8 cellular contexts compared by ENCODE assay signal in the genomic region with DNA sequence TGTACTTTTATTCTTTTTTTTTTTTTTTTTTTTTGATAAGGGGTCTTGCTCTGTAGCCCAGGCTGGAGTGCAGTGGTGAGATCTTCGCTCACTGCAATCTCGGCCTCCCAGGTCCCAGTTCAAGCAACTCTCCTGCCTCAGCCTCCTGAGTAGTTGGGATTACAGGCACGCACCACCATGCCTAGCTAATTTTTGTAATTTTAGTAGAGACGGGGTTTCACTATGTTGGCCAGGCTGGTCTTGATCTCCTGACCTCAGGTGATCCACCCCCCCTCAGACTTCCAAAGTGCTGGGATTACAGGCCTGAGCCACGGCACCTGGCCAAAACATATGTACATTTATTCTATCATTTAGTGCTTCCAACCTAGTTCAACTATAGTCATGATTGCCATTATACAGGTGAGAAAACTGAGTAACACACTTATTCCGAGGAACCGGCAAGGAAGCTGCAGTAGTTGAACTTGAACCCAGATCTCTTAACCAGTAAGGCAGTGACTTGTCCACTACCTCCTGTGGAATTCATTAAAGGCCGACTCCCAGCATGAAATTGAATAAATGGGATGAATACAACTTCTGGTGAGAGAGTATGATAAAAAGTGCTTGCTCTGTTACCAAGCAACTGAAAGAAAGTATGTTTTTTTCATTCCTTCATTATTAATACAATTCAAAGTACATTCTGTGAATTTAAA. TPM values are rescaled to one million over a fixed set of nuclear protein-coding genes. Genes with fewer than 3 reads are reported as not detected.
DNase-seq lines count a peak whose midpoint lies in the region; ATAC-seq, FAIRE-seq and TF ChIP-seq lines count a peak whose summit lies in the region.

No MANE protein-coding gene starts in this region.

- H3K36me3 ChIP-seq in adrenal gland (replicated peaks in 1 of 2) (no peaks in the 10 kb centered on the region), HepG2 (replicated peaks in 1 of 2; ENCODE audit: control insufficient read depth in 1 of 2, insufficient read depth in 2 of 2, low read length in 2 of 2) (no peaks in the 10 kb centered on the region), thymus (ENCODE audit: control insufficient read depth, insufficient read depth) (no peaks in the 10 kb centered on the region)

- CTCF ChIA-PET in activated CD4-positive, alpha-beta T cell treated with anti-CD3 and anti-CD28 coated beads, Interleukin-2, amount 10 ng/mL, durations not matched to agents 7 days and 5 days (lab: Charles Lee) = interaction anchor here (1.0 to 1.6 kb wide), 12 partner anchors 20 to 140 kb away, joined by 3 to 16 read pairs (median 5); no protein-coding TSS in a partner anchor
- CTCF ChIA-PET in HepG2 (lab: Yijun Ruan, JAX; ENCODE audit: low intra/inter-chr PET ratio, low total read pairs) = interaction anchor here (2.3 kb wide), 1 partner anchor 179 kb away, joined by 7 read pairs; no protein-coding TSS in a partner anchor

- H3K4me3 ChIP-seq in adrenal gland (peak overlapping the region in 2 of 4 donors; percentile 56 to 80), HepG2 (replicated peaks in 1 of 3; ENCODE audit: insufficient read depth in 1 of 3, low read depth in 2 of 3, low read length in 3 of 3) (no peak overlapping the region; a peak in 1 of 6 replicates), thymus (ENCODE audit: low read length) (peak overlapping the region; percentile 79)

- no peak for DNase-seq in activated CD4-positive, alpha-beta T cell treated with anti-CD3 and anti-CD28 coated beads, Interleukin-2, amount 10 ng/mL, durations not matched to agents 7 days and 5 days
- DNase-seq in activated CD4-positive, alpha-beta T cell treated with anti-CD3 and anti-CD28 coated beads, Interleukin-2, amount 50 U/mL, for 48 hours = no peak
- DNase-seq in adrenal gland (no peak), HepG2 (ENCODE audit: low spot score) (no peak), islet precursor cell (no peak), HK-2 (ENCODE audit: unreplicated experiment) (no peak)

- H3K4me3 Mint-ChIP-seq in activated CD4-positive, alpha-beta T cell treated with anti-CD3 and anti-CD28 coated beads, Interleukin-2, amount 10 ng/mL, durations not matched to agents 7 days and 5 days = peak overlapping the region; percentile 90

- TF ChIP-seq EP300 in HepG2 (IDR thresholded peaks at IDR 0.05; ENCODE audit: low read depth in 2 of 2, low read length in 2 of 2) (no peak), HepG2 (CRISPR knock-in tag; IDR thresholded peaks at IDR 0.05; ENCODE audit: borderline replicate concordance) (no peak)

- peaks cover 21% of the 10 kb centered on the region for H3K4me1 Mint-ChIP-seq in activated CD4-positive, alpha-beta T cell treated with anti-CD3 and anti-CD28 coated beads, Interleukin-2, amount 10 ng/mL, durations not matched to agents 7 days and 5 days

- no peaks in the 10 kb centered on the region for H3K27me3 ChIP-seq in adrenal gland
- H3K27me3 ChIP-seq in HepG2 (ENCODE audit: control insufficient read depth in 1 of 2, insufficient read depth in 2 of 2, low read length in 2 of 2) = no peaks in the 10 kb centered on the region
- H3K27me3 ChIP-seq in thymus (ENCODE audit: control insufficient read depth, insufficient read depth) = no peaks in the 10 kb centered on the region

- peaks cover 22% of the 10 kb centered on the region for H3K36me3 Mint-ChIP-seq in activated CD4-positive, alpha-beta T cell treated with anti-CD3 and anti-CD28 coated beads, Interleukin-2, amount 10 ng/mL, durations not matched to agents 7 days and 5 days (ENCODE audit: low read depth)

- no peaks in the 10 kb centered on the region for H4K20me1 ChIP-seq in HepG2 (ENCODE audit: insufficient read depth, low read length)

- peak overlapping the region; percentile 99 for H3K27ac Mint-ChIP-seq in activated CD4-positive, alpha-beta T cell treated with anti-CD3 and anti-CD28 coated beads, Interleukin-2, amount 10 ng/mL, durations not matched to agents 7 days and 5 days

- no TSS peak for BruUV-seq in HepG2 (replicated peaks; lab: Mats Ljungman, UMichigan)

- no peak overlapping the region for H2AFZ ChIP-seq in HepG2 (ENCODE audit: low read length)

- H3K4me1 ChIP-seq in adrenal gland (replicated peaks in 1 of 2) (peaks cover 0 to 29% of the 10 kb centered on the region in 2 donors), HepG2 (ENCODE audit: insufficient read depth, low read length) (peaks cover 19% of the 10 kb centered on the region; the same call in 1 of the 2 replicates), thymus (ENCODE audit: control insufficient read depth, insufficient read depth, low read length) (peaks cover 2% of the 10 kb centered on the region)

- TF ChIP-seq CTCF in adrenal gland (IDR thresholded peaks at IDR 0.05) = no peak
- TF ChIP-seq CTCF in HepG2 (CRISPR knock-in tag; IDR thresholded peaks at IDR 0.05) = no peak

- FAIRE-seq in HepG2 (lab: Jason Lieb, UNC) = no peak

- H3K9me3 Mint-ChIP-seq in activated CD4-positive, alpha-beta T cell treated with anti-CD3 and anti-CD28 coated beads, Interleukin-2, amount 10 ng/mL, durations not matched to agents 7 days and 5 days = peaks cover 7% of the 10 kb centered on the region

- TF ChIP-seq RAD21 in HepG2 (CRISPR knock-in tag; IDR thresholded peaks at IDR 0.05) = no peak

- no peak overlapping the region for H3K9ac ChIP-seq in HepG2 (ENCODE audit: insufficient read depth, low read depth, low read length)

- peak overlapping the region; percentile 69 for H3K4me2 ChIP-seq in HepG2 (ENCODE audit: low read depth, low read length)

- no peaks in the 10 kb centered on the region for H3K27me3 Mint-ChIP-seq in activated CD4-positive, alpha-beta T cell treated with anti-CD3 and anti-CD28 coated beads, Interleukin-2, amount 10 ng/mL, durations not matched to agents 7 days and 5 days

- WGBS in adrenal gland, 4 donors = 94 to 95% (median 95%) methylated on average over 7 to 8 of the region's 8 CpGs
- WGBS in HepG2 (ENCODE audit: low lambda C conversion rate) = 85% methylated on average over 8 of the region's 8 CpGs
- WGBS in thymus = 97% methylated on average over 8 of the region's 8 CpGs

- ATAC-seq in HepG2 (no peak), HG02610 (IDR thresholded peaks at IDR 0.05; ENCODE audit: unreplicated experiment) (no peak)

- H3K9me3 ChIP-seq in adrenal gland (replicated peaks in 1 of 3) (no peaks in the 10 kb centered on the region), HepG2 (ENCODE audit: low read length) (no peaks in the 10 kb centered on the region), thymus (ENCODE audit: control insufficient read depth) (peaks cover 1% of the 10 kb centered on the region)

- TF ChIP-seq POLR2A in adrenal gland (IDR thresholded peaks at IDR 0.05) (no peak), HepG2 (IDR thresholded peaks at IDR 0.05; ENCODE audit: insufficient read depth in 1 of 2, low read depth in 2 of 2, low read length in 2 of 2) (no peak)

- in situ Hi-C loops in HepG2 (cut with HindIII; ENCODE audit: extremely low pct_ligation_motif_present, low pct_unique_long_range_greater_than_20kb) = no loop called here

- intact Hi-C loops in adrenal gland (cut with DNase I) = loop anchor here in 1 of 2 donors (5.0 kb wide), 1 partner anchor 102 kb away; no protein-coding TSS in a partner anchor
- intact Hi-C loops in HepG2 (cut with micrococcal nuclease; ENCODE audit: unreplicated experiment) = no loop called here

- peak overlapping the region; percentile 87 to 97 (median 94) for H3K27ac ChIP-seq in adrenal gland
- no peak overlapping the region for H3K27ac ChIP-seq in HepG2 (ENCODE audit: extremely low read length, insufficient read depth, low read length)
- peak overlapping the region; percentile 89 for H3K27ac ChIP-seq in thymus (ENCODE audit: low read depth)

- POLR2A ChIA-PET in activated CD4-positive, alpha-beta T cell treated with anti-CD3 and anti-CD28 coated beads, Interleukin-2, amount 10 ng/mL, durations not matched to agents 7 days and 5 days (lab: Charles Lee) = interaction anchor here (0.8 to 1.4 kb wide), 7 partner anchors 20 to 405 kb away, joined by 3 to 34 read pairs (median 5); no protein-coding TSS in a partner anchor
- POLR2A ChIA-PET in HepG2 (lab: Yijun Ruan, JAX) = interaction anchor here (0.6 to 1.4 kb wide), 3 partner anchors 21 to 122 kb away, joined by 3 to 7 read pairs (median 6); no protein-coding TSS in a partner anchor

- no peaks in the 10 kb centered on the region for H3K79me2 ChIP-seq in HepG2 (ENCODE audit: insufficient read depth, low read length)

TF ChIP-seq in HepG2, 621 proteins besides CTCF, POLR2A, EP300 and RAD21:
- TF ChIP-seq ZNF629 (CRISPR knock-in tag; conservative IDR thresholded peaks at IDR 0.05) (0 out of 2 replicates have a peak, but pooled peaks have one; percentile 27), ZNF747 (CRISPR knock-in tag; IDR thresholded peaks at IDR 0.05; ENCODE audit: borderline replicate concordance) (no peak)

RNA-seq across cellular contexts. Expression of a gene that starts 0.8 kb away (rescaled TPM):
- total RNA-seq in activated CD4-positive, alpha-beta T cell treated with anti-CD3 and anti-CD28 coated beads, Interleukin-2, amount 10 ng/mL, durations not matched to agents 7 days and 5 days = 100 to 1,000 TPM in 1 of 2 experiments, 10 to 100 TPM in 1; 96.7 to 108 TPM
- 100 to 1,000 TPM in 1 of 8 donors, 10 to 100 TPM in 7; 40.5 to 101 (median 54.7) TPM for total RNA-seq in adrenal gland
- 10 to 100 TPM in 2 of 3 donors, 1 to 10 TPM in 1; 8.5 to 34.7 (median 16.7) TPM for polyA plus RNA-seq in adrenal gland
- 11.8 and 15.2 TPM in 2 replicates for total RNA-seq in HepG2 (2016; rRNA removed; fragmentation: Illumina TruSeq; extraction: Trizol)
- total RNA-seq in HepG2 (2016; cell fraction: cytosol; rRNA removed; fragmentation: Illumina TruSeq; extraction: Trizol; ENCODE audit: low read depth) = 13.2 and 15.0 TPM in 2 replicates
- 7.3 and 14.4 TPM in 2 replicates for total RNA-seq in HepG2 (2016; cell fraction: insoluble cytoplasmic fraction; rRNA removed; fragmentation: Illumina TruSeq; extraction: Trizol)
- total RNA-seq in HepG2 (2016; cell fraction: membrane; rRNA removed; fragmentation: Illumina TruSeq; extraction: Trizol) = 15.8 and 17.6 TPM in 2 replicates
- 12.9 and 14.6 TPM in 2 replicates for total RNA-seq in HepG2 (2016; cell fraction: nucleus; rRNA removed; fragmentation: Illumina TruSeq; extraction: Trizol)
- 1.5 and 1.8 TPM in 2 replicates for polyA plus RNA-seq in HepG2 (2011; rRNA removed)
- polyA plus RNA-seq in HepG2 (2011; cell fraction: cytosol; rRNA removed) = 0.78 and 0.96 TPM in 2 replicates
- polyA plus RNA-seq in HepG2 (2011; cell fraction: nucleus; rRNA removed) = 1.6 and 1.9 TPM in 2 replicates
- polyA plus RNA-seq in HepG2 (2012) = 1.4 and 4.3 TPM in 2 replicates
- polyA plus RNA-seq in HepG2 (2016; cell fraction: cytosol; fragmentation: Illumina TruSeq; extraction: Trizol; ENCODE audit: low read depth) = 0.19 and 0.22 TPM in 2 replicates
- 5.7 and 6.5 TPM in 2 replicates for polyA plus RNA-seq in HepG2 (2016; cell fraction: insoluble cytoplasmic fraction; fragmentation: Illumina TruSeq; extraction: Trizol; ENCODE audit: low read depth)
- polyA plus RNA-seq in HepG2 (2016; cell fraction: membrane; fragmentation: Illumina TruSeq; extraction: Trizol; ENCODE audit: low read depth) = 0.56 and 0.68 TPM in 2 replicates
- 3.9 and 4.7 TPM in 2 replicates for polyA plus RNA-seq in HepG2 (2016; cell fraction: nucleus; fragmentation: Illumina TruSeq; extraction: Trizol; ENCODE audit: insufficient read depth, low read depth)
- 12.7 and 41.4 TPM in 2 replicates for polyA minus RNA-seq in HepG2 (2011; rRNA and poly(A)+ RNA removed; ENCODE audit: low replicate concordance)
- 4.7 TPM in 2 replicates for polyA minus RNA-seq in HepG2 (2011; cell fraction: cytosol; rRNA and poly(A)+ RNA removed)
- polyA minus RNA-seq in HepG2 (2011; cell fraction: nucleus; rRNA and poly(A)+ RNA removed) = 15.3 and 17.4 TPM in 2 replicates
- 23.9 TPM for polyA plus RNA-seq in thymus
